24 cellular contexts compared by ENCODE assay signal in genomic region chr5:51632794-51633193, GRCh38.
DNase-seq lines count a peak whose midpoint lies in the region; ATAC-seq and TF ChIP-seq lines count a peak whose summit lies in the region.
"Had no signal": no experiment of that assay in that cellular context is flagged by ENCODE, and none has a peak within 500 bp of the region (broad histone marks: within the 10 kb centered on the region; RNA-seq: fewer than 3 reads in every experiment).

No MANE protein-coding gene starts in this region.

- no peak overlapping the region for H3K4me3 Mint-ChIP-seq in naive thymus-derived CD8-positive, alpha-beta T cell
- H3K4me3 Mint-ChIP-seq: activated CD4-positive, alpha-beta memory T cell treated with anti-CD3 and anti-CD28 coated beads, Interleukin-2, amount 10 ng/mL, durations not matched to agents 7 days and 5 days; activated naive CD8-positive, alpha-beta T cell treated with anti-CD3 and anti-CD28 coated beads for 36 hours; CD4-positive, alpha-beta memory T cell; neural crest cell; stimulated activated naive CD8-positive, alpha-beta T cell treated with anti-CD3 and anti-CD28 coated beads, Interleukin-15, Interleukin-2, amounts not matched to agents 100 ng/mL and 50 ng/mL, for 24 hours; T-helper 1 cell treated with Interleukin-12 subunit alpha and Interleukin-12 subunit beta and Interleukin-4 antibody, amounts not matched to agents 30 μg/mL and 1 μg/mL, for 36 hours had no signal

- no peak for TF ChIP-seq CTCF in HFF-Myc (IDR thresholded peaks at IDR 0.05; ENCODE audit: low read depth, low read length, missing control alignments)

- no peaks in the 10 kb centered on the region for H3K36me3 Mint-ChIP-seq in naive thymus-derived CD8-positive, alpha-beta T cell
- H3K36me3 Mint-ChIP-seq: activated naive CD8-positive, alpha-beta T cell treated with anti-CD3 and anti-CD28 coated beads for 36 hours; CD4-positive, alpha-beta memory T cell had no signal

- no peaks in the 10 kb centered on the region for H3K4me1 Mint-ChIP-seq in naive thymus-derived CD8-positive, alpha-beta T cell
- H3K4me1 Mint-ChIP-seq: activated CD4-positive, alpha-beta memory T cell treated with anti-CD3 and anti-CD28 coated beads, Interleukin-2, amount 10 ng/mL, durations not matched to agents 7 days and 5 days; activated naive CD8-positive, alpha-beta T cell treated with anti-CD3 and anti-CD28 coated beads for 36 hours; CD4-positive, alpha-beta memory T cell; neural crest cell had no signal

- no peak overlapping the region for H3K27ac Mint-ChIP-seq in naive thymus-derived CD8-positive, alpha-beta T cell
- H3K27ac Mint-ChIP-seq: activated CD4-positive, alpha-beta memory T cell treated with anti-CD3 and anti-CD28 coated beads, Interleukin-2, amount 10 ng/mL, durations not matched to agents 7 days and 5 days; activated naive CD8-positive, alpha-beta T cell treated with anti-CD3 and anti-CD28 coated beads for 36 hours; activated T-helper 2 cell treated with anti-CD3 and anti-CD28 coated beads, Interferon-gamma antibody, Interleukin-2, Interleukin-4, amounts not matched to agents 10 μg/mL and 5 μg/mL and 100 μg/mL, durations not matched to agents 14 hours and 24 hours and 36 hours; CD4-positive, alpha-beta memory T cell; stimulated activated naive CD8-positive, alpha-beta T cell treated with anti-CD3 and anti-CD28 coated beads, Interleukin-15, Interleukin-2, amounts not matched to agents 100 ng/mL and 50 ng/mL, for 24 hours; T-helper 1 cell treated with Interleukin-12 subunit alpha and Interleukin-12 subunit beta and Interleukin-4 antibody, amounts not matched to agents 30 μg/mL and 1 μg/mL, for 36 hours had no signal

- no peak overlapping the region for H3K4me3 ChIP-seq in HFF-Myc (replicated peaks; ENCODE audit: low read depth, low read length)
- H3K4me3 ChIP-seq: ascending aorta, lower lobe of right lung, tibial nerve had no signal

- no peaks in the 10 kb centered on the region for H3K27me3 Mint-ChIP-seq in naive thymus-derived CD8-positive, alpha-beta T cell
- H3K27me3 Mint-ChIP-seq: activated CD4-positive, alpha-beta memory T cell treated with anti-CD3 and anti-CD28 coated beads, Interleukin-2, amount 10 ng/mL, durations not matched to agents 7 days and 5 days; activated naive CD8-positive, alpha-beta T cell treated with anti-CD3 and anti-CD28 coated beads for 36 hours; CD4-positive, alpha-beta memory T cell; stimulated activated naive CD8-positive, alpha-beta T cell treated with anti-CD3 and anti-CD28 coated beads, Interleukin-15, Interleukin-2, amounts not matched to agents 100 ng/mL and 50 ng/mL, for 24 hours had no signal

- POLR2A ChIA-PET in naive thymus-derived CD8-positive, alpha-beta T cell (lab: Charles Lee), result no interaction called here

- no peak for ATAC-seq in HG02870 (IDR thresholded peaks at IDR 0.05; ENCODE audit: unreplicated experiment)
- no peak for ATAC-seq in naive thymus-derived CD8-positive, alpha-beta T cell
- ATAC-seq: lower lobe of right lung had no signal

- DNase-seq in HFF-Myc (ENCODE audit: extremely low read depth, low read depth), result peak; percentile 24
- DNase-seq in NCI-H1694 (lab: John Stamatoyannopoulos, UW), result peak; percentile 44
- peak; percentile 0 for DNase-seq in cerebellum (ENCODE audit: low spot score)
- DNase-seq in pons (ENCODE audit: low spot score), result peak; percentile 18
- DNase-seq in HuH-7.5 (ENCODE audit: low spot score), result no peak
- DNase-seq in naive thymus-derived CD8-positive, alpha-beta T cell, result no peak
- DNase-seq: activated CD4-positive, alpha-beta memory T cell treated with anti-CD3 and anti-CD28 coated beads, Interleukin-2, amount 10 ng/mL, durations not matched to agents 7 days and 5 days; activated CD4-positive, CD25-positive, alpha-beta regulatory T cell treated with anti-CD3 and anti-CD28 coated beads, Interleukin-2, amount 50 U/mL, for 72 hours; activated naive CD8-positive, alpha-beta T cell treated with anti-CD3 and anti-CD28 coated beads for 36 hours; CD4-positive, alpha-beta memory T cell; DMS 273 treated with DMSO at 0.1 percent for 48 hours; erythroblast; foreskin melanocyte; Karpas-422; lower lobe of right lung; NCI-H524; stimulated activated CD4-positive, alpha-beta T cell treated with anti-CD3 and anti-CD28 coated beads, Interleukin-15, amount 100 ng/mL, for 24 hours had no signal

- H3K9me3 Mint-ChIP-seq in naive thymus-derived CD8-positive, alpha-beta T cell, result peaks cover 6 to 30% (median 16%) of the 10 kb centered on the region in 9 donors

Comparison
In these comparisons a context has a peak if more than half of its experiments do, and no peak if none do; other contexts are left out.
1. DNase-seq: peak in HFF-Myc (single experiment), NCI-H1694 (single experiment), cerebellum (single experiment) and pons (single experiment); none in HuH-7.5 (single experiment) and naive thymus-derived CD8-positive, alpha-beta T cell (0 of 10).